18 cellular contexts compared by ENCODE assay signal in genomic region chr5:143472576-143472975, GRCh38.
DNase-seq lines count a peak whose midpoint lies in the region; ATAC-seq and TF ChIP-seq lines count a peak whose summit lies in the region.
"Had no signal": no experiment of that assay in that cellular context is flagged by ENCODE, and none has a peak within 500 bp of the region (broad histone marks: within the 10 kb centered on the region; RNA-seq: fewer than 3 reads in every experiment).

No MANE protein-coding gene starts in this region.

- H3K36me3 Mint-ChIP-seq in chondrocyte (ENCODE audit: low read depth): no peaks in the 10 kb centered on the region
- H3K36me3 Mint-ChIP-seq: CD4-positive, alpha-beta memory T cell had no signal

- H4K8ac ChIP-seq in mesenchymal stem cell (ENCODE audit: low read length): no peak overlapping the region

- no peak overlapping the region for H3K4ac ChIP-seq in mesenchymal stem cell (ENCODE audit: low read depth in 1 of 2, low read length in 2 of 2)

- no peak overlapping the region for H2AFZ ChIP-seq in mesenchymal stem cell (ENCODE audit: low read depth, low read length)

- H3K9ac ChIP-seq in mesenchymal stem cell (ENCODE audit: low read length): no peak overlapping the region
- H3K9ac ChIP-seq: GM23248 had no signal

- CTCF ChIA-PET in AG04450 (lab: Charles Lee): no interaction called here

- intact Hi-C loops in vagina (cut with DNase I): no loop called here

- H3K23ac ChIP-seq in mesenchymal stem cell (ENCODE audit: low read length in 2 of 2): no peak overlapping the region

- no peaks in the 10 kb centered on the region for H3K9me3 ChIP-seq in AG04450 (ENCODE audit: control insufficient read depth, insufficient read depth, low read length)
- H3K9me3 ChIP-seq in mesenchymal stem cell (ENCODE audit: control insufficient read depth, low read length): no peaks in the 10 kb centered on the region
- no peaks in the 10 kb centered on the region for H3K9me3 ChIP-seq in vagina

- H2AK5ac ChIP-seq in mesenchymal stem cell (ENCODE audit: low read length, severe bottlenecking): no peak overlapping the region

- no peaks in the 10 kb centered on the region for H3K27me3 Mint-ChIP-seq in chondrocyte (ENCODE audit: low read depth)
- H3K27me3 Mint-ChIP-seq: CD4-positive, alpha-beta memory T cell had no signal

- H3K27ac ChIP-seq in AG04450 (ENCODE audit: low read depth, low read length): no peak overlapping the region
- H3K27ac ChIP-seq in mesenchymal stem cell (ENCODE audit: low read length, poor library complexity, severe bottlenecking): no peak overlapping the region
- H3K27ac ChIP-seq in vagina: no peak overlapping the region
- H3K27ac ChIP-seq: 22Rv1 had no signal

- no peak overlapping the region for H3K18ac ChIP-seq in mesenchymal stem cell (ENCODE audit: low read depth in 1 of 2, low read length in 2 of 2)

- peak overlapping the region; percentile 30 for H3K27ac Mint-ChIP-seq in chondrocyte (ENCODE audit: unreplicated experiment)
- H3K27ac Mint-ChIP-seq: CD4-positive, alpha-beta memory T cell had no signal

- DNase-seq in AG04450 (ENCODE audit: low read depth, low spot score): peak; percentile 49
- peak; percentile 50 for DNase-seq in HCEC 1CT
- no peak for DNase-seq in chondrocyte (ENCODE audit: low spot score)
- peak; percentile 55 for DNase-seq in mesenchymal stem cell
- DNase-seq in HuH-7.5 (ENCODE audit: low spot score): no peak
- no peak for DNase-seq in vagina (ENCODE audit: extremely low spot score in 2 of 2)
- no peak for DNase-seq in NCI-H146 (lab: John Stamatoyannopoulos, UW)
- DNase-seq: C1 segment of cervical spinal cord; Calu3; CD4-positive, alpha-beta memory T cell; COR-L47; DMS53; DMS79 treated with DMSO at 0.1 percent for 48 hours; GM23248; H7 had no signal

- H3K36me3 ChIP-seq in mesenchymal stem cell (ENCODE audit: control insufficient read depth in 1 of 2, insufficient read depth in 2 of 2, low read depth in 1 of 2, low read length in 2 of 2) (no peaks in the 10 kb centered on the region), vagina (no peaks in the 10 kb centered on the region)

- no peak for ATAC-seq in SK-N-SH treated with all-trans-retinoic acid at 6 μM for 48 hours
- ATAC-seq: HCT116 had no signal

- H3K27me3 ChIP-seq in AG04450 (ENCODE audit: control insufficient read depth, insufficient read depth, low read length) (no peaks in the 10 kb centered on the region), mesenchymal stem cell (ENCODE audit: control insufficient read depth in 1 of 2, insufficient read depth in 1 of 2, low read length in 2 of 2) (no peaks in the 10 kb centered on the region), vagina (no peaks in the 10 kb centered on the region)

- 22% methylated on average over 1 of the region's 1 CpG for WGBS in mesenchymal stem cell

- H3K4me2 ChIP-seq in mesenchymal stem cell (ENCODE audit: low read length, poor library complexity, severe bottlenecking): no peak overlapping the region

- no peak overlapping the region for H4K91ac ChIP-seq in mesenchymal stem cell (ENCODE audit: low read length)

- no peak overlapping the region for H2BK120ac ChIP-seq in mesenchymal stem cell (ENCODE audit: low read depth, low read length)

- TF ChIP-seq POLR2A in vagina (IDR thresholded peaks at IDR 0.05): no peak

- POLR2A ChIA-PET in AG04450 (lab: Yijun Ruan, JAX): interaction anchor here (1.0 to 1.5 kb wide), 4 partner anchors 21 to 68 kb away, joined by 3 to 10 read pairs (median 5); partner anchors contain the start of gene NR3C1

- no peaks in the 10 kb centered on the region for H3K79me1 ChIP-seq in mesenchymal stem cell (replicated peaks; ENCODE audit: low read length, poor library complexity, severe bottlenecking)

- H2BK12ac ChIP-seq in mesenchymal stem cell (ENCODE audit: low read length in 2 of 2): no peak overlapping the region

- no peak overlapping the region for H3K4me3 Mint-ChIP-seq in chondrocyte (ENCODE audit: unreplicated experiment)
- H3K4me3 Mint-ChIP-seq: CD4-positive, alpha-beta memory T cell had no signal

- TF ChIP-seq CTCF in AG04450 (IDR thresholded peaks at IDR 0.05; ENCODE audit: low read depth, low read length): no peak
- no peak for TF ChIP-seq CTCF in chondrocyte (IDR thresholded peaks at IDR 0.05)
- TF ChIP-seq CTCF in vagina (IDR thresholded peaks at IDR 0.05): no peak

- no peak overlapping the region for H2BK5ac ChIP-seq in mesenchymal stem cell (ENCODE audit: low read depth, low read length, poor library complexity, severe bottlenecking)

- no peak overlapping the region for H3K14ac ChIP-seq in mesenchymal stem cell (ENCODE audit: low read length in 2 of 2)

- H3K4me3 ChIP-seq in AG04450 (ENCODE audit: low read depth, low read length): no peak overlapping the region
- H3K4me3 ChIP-seq in mesenchymal stem cell (ENCODE audit: insufficient read depth in 1 of 2, low read depth in 1 of 2, low read length in 2 of 2): no peak overlapping the region
- H3K4me3 ChIP-seq in vagina: no peak overlapping the region
- H3K4me3 ChIP-seq: GM23248 had no signal

- H3K4me1 ChIP-seq in mesenchymal stem cell (ENCODE audit: control insufficient read depth, insufficient read depth, low read depth, low read length) (peaks cover 6% of the 10 kb centered on the region), vagina (no peaks in the 10 kb centered on the region)

- H3K9me3 Mint-ChIP-seq in chondrocyte (ENCODE audit: low read depth): no peaks in the 10 kb centered on the region
- H3K9me3 Mint-ChIP-seq: CD4-positive, alpha-beta memory T cell had no signal

- no peak overlapping the region for H2BK15ac ChIP-seq in mesenchymal stem cell (ENCODE audit: low read depth, poor library complexity, severe bottlenecking)

- peaks cover 19% of the 10 kb centered on the region for H3K4me1 Mint-ChIP-seq in chondrocyte (ENCODE audit: low read depth)
- H3K4me1 Mint-ChIP-seq: CD4-positive, alpha-beta memory T cell had no signal

TF ChIP-seq in SK-N-SH treated with all-trans-retinoic acid at 6 μM for 48 hours, 23 proteins besides CTCF, POLR2A, EP300 and RAD21:
- TF ChIP-seq ZFP30 (CRISPR knock-in tag; IDR thresholded peaks at IDR 0.05) (no peak), BACH2 (CRISPR knock-in tag; IDR thresholded peaks at IDR 0.05; ENCODE audit: borderline replicate concordance) (no peak), CREB5 (CRISPR knock-in tag; IDR thresholded peaks at IDR 0.05; ENCODE audit: low read depth) (no peak), TOX (CRISPR knock-in tag; IDR thresholded peaks at IDR 0.05; ENCODE audit: borderline replicate concordance) (no peak), OSR1 (CRISPR knock-in tag; IDR thresholded peaks at IDR 0.05) (no peak), ZNF70 (CRISPR knock-in tag; IDR thresholded peaks at IDR 0.05) (no peak)
TF ChIP-seq in SK-N-SH treated with all-trans-retinoic acid at 6 μM for 48 hours: peak in this region for 0.

Comparison
In these comparisons a context has a peak if more than half of its experiments do, and no peak if none do; other contexts are left out.
1. DNase-seq: peak in AG04450 (single experiment), HCEC 1CT (single experiment) and mesenchymal stem cell (single experiment); none in chondrocyte (single experiment), HuH-7.5 (single experiment), vagina (0 of 2) and NCI-H146 (single experiment).